8 cellular contexts compared by ENCODE assay signal in the genomic region with DNA sequence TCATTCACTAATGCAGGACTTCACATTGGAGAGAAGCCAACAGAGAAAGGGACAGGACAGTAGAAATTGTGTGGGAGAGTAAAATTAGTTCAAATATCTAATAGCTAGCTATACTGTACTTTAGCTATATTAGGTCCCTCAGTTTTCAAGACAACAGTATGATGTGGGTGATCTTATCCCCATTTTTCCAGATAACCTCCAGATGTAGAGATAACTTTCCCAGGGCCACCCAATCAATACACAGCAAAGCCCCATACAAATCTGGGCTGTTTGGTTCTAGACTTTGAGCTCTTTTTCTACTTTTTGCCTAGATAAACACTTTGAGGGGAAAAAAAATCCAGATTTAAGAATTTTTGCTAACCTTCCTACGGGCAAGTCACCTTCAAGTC. TPM values are rescaled to one million over a fixed set of nuclear protein-coding genes. Genes with fewer than 3 reads are reported as not detected.
DNase-seq lines count a peak whose midpoint lies in the region; ATAC-seq, FAIRE-seq and TF ChIP-seq lines count a peak whose summit lies in the region.

No MANE protein-coding gene starts in this region.

- peaks cover 0 to 6% (median 3%) of the 10 kb centered on the region in 3 donors for H3K9me3 ChIP-seq in esophagus squamous epithelium

- no peak for FAIRE-seq in RCC 7860 (lab: Jason Lieb, UNC)

- 20 to 31% methylated on average over 1 of the region's 1 CpG for WGBS in esophagus squamous epithelium, 2 donors

- no peak for TF ChIP-seq POLR2A in esophagus squamous epithelium (IDR thresholded peaks at IDR 0.05)

- H3K27me3 ChIP-seq in esophagus squamous epithelium = no peaks in the 10 kb centered on the region
- H3K27me3 ChIP-seq in rectal smooth muscle tissue (ENCODE audit: control insufficient read depth, insufficient read depth, low read length) = no peaks in the 10 kb centered on the region

- TF ChIP-seq CTCF in RWPE1 (conservative IDR thresholded peaks at IDR 0.05; ENCODE audit: low read depth) (no peak), esophagus squamous epithelium (IDR thresholded peaks at IDR 0.05) (no peak)

- no peak for DNase-seq in RWPE1 (ENCODE audit: low spot score)
- no peak for DNase-seq in esophagus squamous epithelium (lab: John Stamatoyannopoulos, UW)
- no peak for DNase-seq in ureter (ENCODE audit: low spot score)
- no peak for DNase-seq in RCC 7860 (ENCODE audit: low spot score)
- no peak for DNase-seq in T1000 (lab: John Stamatoyannopoulos, UW)

- H3K4me1 ChIP-seq in esophagus squamous epithelium = peaks cover 0 to 22% (median 0%) of the 10 kb centered on the region in 3 donors
- peaks cover 3% of the 10 kb centered on the region for H3K4me1 ChIP-seq in rectal smooth muscle tissue (ENCODE audit: control insufficient read depth, insufficient read depth, low read length)

- CTCF ChIA-PET in RWPE1 (lab: Yijun Ruan, JAX) = interaction anchor here (0.7 kb wide), 1 partner anchor 27 kb away, joined by 4 read pairs; no protein-coding TSS in a partner anchor

- POLR2A ChIA-PET in RWPE1 (lab: Yijun Ruan, JAX; ENCODE audit: low non-redundant PET) = no interaction called here

- peaks cover 0 to 28% (median 0%) of the 10 kb centered on the region in 3 donors for H3K36me3 ChIP-seq in esophagus squamous epithelium
- H3K36me3 ChIP-seq in rectal smooth muscle tissue (ENCODE audit: control insufficient read depth, insufficient read depth, low read length) = peaks cover 10% of the 10 kb centered on the region

- peak overlapping the region; percentile 89 for H3K4me3 ChIP-seq in GM08714 (ENCODE audit: low read length)
- peak overlapping the region; percentile 53 to 79 (median 66) for H3K4me3 ChIP-seq in esophagus squamous epithelium
- peak overlapping the region; percentile 91 for H3K4me3 ChIP-seq in rectal smooth muscle tissue (ENCODE audit: low read length)

- H3K27ac ChIP-seq in RWPE1 (peak overlapping the region; percentile 95), esophagus squamous epithelium (peak overlapping the region; percentile 84 to 95 (median 90)), rectal smooth muscle tissue (ENCODE audit: low read depth, low read length) (peak overlapping the region; percentile 95)

- intact Hi-C loops in esophagus squamous epithelium (cut with DNase I) = no loop called here

- no peak for ATAC-seq in GM18907 (IDR thresholded peaks at IDR 0.05; ENCODE audit: unreplicated experiment)

- no peak overlapping the region for H3K9ac ChIP-seq in rectal smooth muscle tissue (ENCODE audit: low read length)

RNA-seq across cellular contexts. Expression of gene CLDN12, which starts 0.5 kb away (rescaled TPM):
- total RNA-seq in esophagus squamous epithelium (10 to 100 TPM; 13.0 to 24.3 (median 21.2) TPM), ureter (28.5 TPM)

RNA-seq across cellular contexts. Expression of gene GTPBP10, which starts 56.3 kb away (rescaled TPM):
- 10 to 100 TPM; 12.2 to 21.1 (median 13.0) TPM for total RNA-seq in esophagus squamous epithelium
- total RNA-seq in ureter = 37.1 TPM
